ENCODE assay signal across 11 cellular contexts in genomic region chr1:235597867-235598553, GRCh38. TPM values are rescaled to one million over a fixed set of nuclear protein-coding genes. Genes with fewer than 3 reads are reported as not detected.
A peak's percentile ranks its signal among the peaks of the same experiment; 100 is the strongest.
DNase-seq lines count a peak whose midpoint lies in the region; ATAC-seq and TF ChIP-seq lines count a peak whose summit lies in the region.
"Had no signal": no experiment of that assay in that cellular context is flagged by ENCODE, and none has a peak within 500 bp of the region (broad histone marks: within the 10 kb centered on the region; RNA-seq: fewer than 3 reads in every experiment).

No MANE protein-coding gene starts in this region.

- H3K79me2 ChIP-seq in GM23338 (replicated peaks; ENCODE audit: insufficient read depth) = peaks cover 3% of the 10 kb centered on the region; the same call in 1 of the 2 replicates

- H3K4me1 ChIP-seq in GM23338 (ENCODE audit: insufficient read depth) (no peaks in the 10 kb centered on the region; the same call in 1 of the 2 replicates), psoas muscle (no peaks in the 10 kb centered on the region), right cardiac atrium (ENCODE audit: control insufficient read depth, insufficient read depth, low read length) (no peaks in the 10 kb centered on the region)
- H3K4me1 ChIP-seq: SJSA1 had no signal

- H3K36me3 ChIP-seq in GM23338 (ENCODE audit: insufficient read depth) = no peaks in the 10 kb centered on the region
- no peaks in the 10 kb centered on the region for H3K36me3 ChIP-seq in psoas muscle (ENCODE audit: insufficient read depth in 1 of 2, low read depth in 1 of 2)
- H3K36me3 ChIP-seq: SJSA1 had no signal

- intact Hi-C loops in psoas muscle (cut with DNase I) = no loop called here
- intact Hi-C loops in right cardiac atrium (cut with DNase I) = no loop called here

- H3K27ac ChIP-seq in GM23338 (ENCODE audit: low read depth) = no peak overlapping the region
- no peak overlapping the region for H3K27ac ChIP-seq in psoas muscle
- no peak overlapping the region for H3K27ac ChIP-seq in right cardiac atrium (ENCODE audit: low read length)
- H3K27ac ChIP-seq: SJSA1 had no signal

- H3K4me3 Mint-ChIP-seq in GM23338 = no peak overlapping the region

- H3K27me3 Mint-ChIP-seq in GM23338 (ENCODE audit: insufficient read depth, low read depth, poor library complexity) = peaks cover 1% of the 10 kb centered on the region

- H3K27me3 ChIP-seq in GM23338 (ENCODE audit: insufficient read depth) (no peaks in the 10 kb centered on the region), psoas muscle (ENCODE audit: insufficient read depth in 3 of 3, low read length in 2 of 3) (no peaks in the 10 kb centered on the region), right cardiac atrium (ENCODE audit: control insufficient read depth, insufficient read depth) (no peaks in the 10 kb centered on the region)
- H3K27me3 ChIP-seq: SJSA1 had no signal

- H3K4me3 ChIP-seq in GM23338 = no peak overlapping the region
- no peak overlapping the region for H3K4me3 ChIP-seq in fibroblast of pulmonary artery (replicated peaks; ENCODE audit: low read depth, low read length)
- no peak overlapping the region for H3K4me3 ChIP-seq in psoas muscle
- H3K4me3 ChIP-seq in right cardiac atrium (ENCODE audit: low read length) = no peak overlapping the region
- H3K4me3 ChIP-seq: SJSA1 had no signal

- H3K36me3 Mint-ChIP-seq in GM23338 (ENCODE audit: low read depth) = peaks cover 18% of the 10 kb centered on the region

- H4K20me1 ChIP-seq in GM23338 (replicated peaks; ENCODE audit: insufficient read depth) = peaks cover 2% of the 10 kb centered on the region; the same call in 1 of the 2 replicates

- WGBS in psoas muscle, 3 donors = 68 to 72% (median 68%) methylated on average over 7 of the region's 7 CpGs
- WGBS in right cardiac atrium = 69% methylated on average over 7 of the region's 7 CpGs

- H3K4me2 ChIP-seq in GM23338 = no peak overlapping the region

- no peak overlapping the region for H2AFZ ChIP-seq in GM23338

- H3F3A ChIP-seq in GM23338 (replicated peaks; ENCODE audit: low read depth) = no peaks in the 10 kb centered on the region

- ATAC-seq in GM23338 (peak; percentile 38; the same call in 2 of the 3 replicates), psoas muscle (no peak), right cardiac atrium (no peak), HG02884 (IDR thresholded peaks at IDR 0.05; ENCODE audit: unreplicated experiment) (no peak)

- H3K4me1 Mint-ChIP-seq in GM23338 = peaks cover 12% of the 10 kb centered on the region

- peak; percentile 46 to 57 for TF ChIP-seq CTCF in GM23338 (conservative IDR thresholded peaks at IDR 0.05; ENCODE audit: low read depth in 2 of 2)
- TF ChIP-seq CTCF in fibroblast of pulmonary artery (IDR thresholded peaks at IDR 0.05; ENCODE audit: low read length, missing control alignments) = peak; percentile 56
- no peak for TF ChIP-seq CTCF in psoas muscle (IDR thresholded peaks at IDR 0.05)

- H3K27ac Mint-ChIP-seq in GM23338 = no peak overlapping the region

- H3K9me3 Mint-ChIP-seq in GM23338 = peaks cover 5% of the 10 kb centered on the region

- DNase-seq in 8988T (peak; percentile 75), GM23338 (ENCODE audit: low spot score) (peak; percentile 57), RKO (ENCODE audit: low spot score) (peak; percentile 86), fibroblast of pulmonary artery (ENCODE audit: low read depth) (peak; percentile 71), psoas muscle (no peak), middle frontal gyrus (ENCODE audit: extremely low spot score, low spot score) (no peak), right cardiac atrium (no peak)
- DNase-seq: DMS153 had no signal

- H3K9me2 ChIP-seq in GM23338 (ENCODE audit: insufficient read depth) = no peaks in the 10 kb centered on the region

- H3K9me3 ChIP-seq in psoas muscle (no peaks in the 10 kb centered on the region), right cardiac atrium (ENCODE audit: control insufficient read depth, low read length) (no peaks in the 10 kb centered on the region)
- H3K9me3 ChIP-seq: SJSA1 had no signal

TF ChIP-seq in GM23338, 12 proteins besides CTCF, POLR2A, EP300 and RAD21 (continues in another document):
- TF ChIP-seq ZNF331 (CRISPR knock-in tag; IDR thresholded peaks at IDR 0.05; ENCODE audit: low read depth) (no peak), STAT1 (IDR thresholded peaks at IDR 0.05; ENCODE audit: unreplicated experiment) (no peak), CREB1 (CRISPR knock-in tag; IDR thresholded peaks at IDR 0.05; ENCODE audit: low read depth) (no peak), EZH2 (IDR thresholded peaks at IDR 0.05; ENCODE audit: low read depth, unreplicated experiment) (no peak), ZNF114 (CRISPR knock-in tag; IDR thresholded peaks at IDR 0.05) (no peak), NANOG (IDR thresholded peaks at IDR 0.05; ENCODE audit: borderline replicate concordance) (no peak), ZNF462 (CRISPR knock-in tag; IDR thresholded peaks at IDR 0.05) (no peak), POLR2AphosphoS5 (IDR thresholded peaks at IDR 0.05; ENCODE audit: low read depth) (no peak), EZH2phosphoT487 (IDR thresholded peaks at IDR 0.05; ENCODE audit: unreplicated experiment) (no peak)
- TF ChIP-seq, protein P1, sequence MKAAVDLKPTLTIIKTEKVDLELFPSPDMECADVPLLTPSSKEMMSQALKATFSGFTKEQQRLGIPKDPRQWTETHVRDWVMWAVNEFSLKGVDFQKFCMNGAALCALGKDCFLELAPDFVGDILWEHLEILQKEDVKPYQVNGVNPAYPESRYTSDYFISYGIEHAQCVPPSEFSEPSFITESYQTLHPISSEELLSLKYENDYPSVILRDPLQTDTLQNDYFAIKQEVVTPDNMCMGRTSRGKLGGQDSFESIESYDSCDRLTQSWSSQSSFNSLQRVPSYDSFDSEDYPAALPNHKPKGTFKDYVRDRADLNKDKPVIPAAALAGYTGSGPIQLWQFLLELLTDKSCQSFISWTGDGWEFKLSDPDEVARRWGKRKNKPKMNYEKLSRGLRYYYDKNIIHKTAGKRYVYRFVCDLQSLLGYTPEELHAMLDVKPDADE (IDR thresholded peaks at IDR 0.05) = no peak

RNA-seq across cellular contexts. Expression of gene GNG4, which starts 51.6 kb away (rescaled TPM):
- total RNA-seq in GM23338 (2014; rRNA removed; shearing (Covaris generic)) = 49.2 and 53.5 TPM in 2 replicates
- polyA plus RNA-seq in GM23338 (2016; fragmentation: Nextera tagmentation; extraction: Ambion mirVana) = 37.9 and 40.2 TPM in 2 replicates
- not detected for total RNA-seq in psoas muscle
- polyA plus RNA-seq in psoas muscle = under 1 TPM; 0.04 to 0.41 (median 0.05) TPM
- not detected for total RNA-seq in right cardiac atrium
- polyA plus RNA-seq in right cardiac atrium = 0.11 TPM
- total RNA-seq: subcutaneous adipose tissue had no signal

Comparison
In these comparisons a context has a peak if more than half of its experiments do, and no peak if none do; other contexts are left out.
1. DNase-seq: peak in 8988T (single experiment), GM23338 (single experiment), RKO (single experiment) and fibroblast of pulmonary artery (single experiment); none in psoas muscle (0 of 2), middle frontal gyrus (single experiment) and right cardiac atrium (0 of 3).
2. RNA of gene GNG4, which starts 51.6 kb away (total RNA-seq): 49.2 to 53.5 TPM in GM23338; not detected in right cardiac atrium and not detected in psoas muscle; every median in the first group is over 10 times any median in the second.